In genomic region chr9:36093384-36093783, GRCh38 we compare ENCODE assay signal across 24 cellular contexts. TPM values are rescaled to one million over a fixed set of nuclear protein-coding genes. Genes with fewer than 3 reads are reported as not detected.
A peak's percentile ranks its signal among the peaks of the same experiment; 100 is the strongest.
DNase-seq lines count a peak whose midpoint lies in the region; ATAC-seq, FAIRE-seq and TF ChIP-seq lines count a peak whose summit lies in the region.
"Had no signal": no experiment of that assay in that cellular context is flagged by ENCODE, and none has a peak within 500 bp of the region (broad histone marks: within the 10 kb centered on the region; RNA-seq: fewer than 3 reads in every experiment).

No MANE protein-coding gene starts in this region.

- H3K4me3 ChIP-seq in A549 = no peak overlapping the region
- peak overlapping the region; percentile 26; the same call in 1 of the 2 replicates for H3K4me3 ChIP-seq in HUES6 (ENCODE audit: low read depth, low read length)
- H3K4me3 ChIP-seq in HepG2 (replicated peaks in 1 of 3; ENCODE audit: insufficient read depth in 1 of 3, low read depth in 2 of 3, low read length in 3 of 3) = no peak overlapping the region
- H3K4me3 ChIP-seq: pancreas, SK-N-MC, thoracic aorta had no signal

- in situ Hi-C loops in HepG2 (cut with HindIII; ENCODE audit: extremely low pct_ligation_motif_present, low pct_unique_long_range_greater_than_20kb) = no loop called here

- CTCF ChIA-PET in A549 (lab: Yijun Ruan, JAX) (interaction anchor here (0.9 to 6.3 kb wide), 4 partner anchors 8 to 1042 kb away, joined by 3 to 58 read pairs (median 8); no protein-coding TSS in a partner anchor), WTC11 (lab: Charles Lee) (interaction anchor here (1.3 kb wide), 1 partner anchor 9 kb away, joined by 5 read pairs; no protein-coding TSS in a partner anchor), HepG2 (lab: Yijun Ruan, JAX; ENCODE audit: low intra/inter-chr PET ratio, low total read pairs) (no interaction called here)
- CTCF ChIA-PET in activated CD8-positive, alpha-beta T cell treated with anti-CD3 and anti-CD28 coated beads, Interleukin-2, amount 10 ng/mL, durations not matched to agents 7 days and 5 days (lab: Charles Lee) = interaction anchor here (0.9 to 2.4 kb wide), 6 partner anchors 8 to 82 kb away, joined by 3 to 11 read pairs (median 6); no protein-coding TSS in a partner anchor

- H4K20me1 ChIP-seq in HepG2 (ENCODE audit: insufficient read depth, low read length) = no peaks in the 10 kb centered on the region

- H3K9ac ChIP-seq in HUES6 (ENCODE audit: low read length) (no peak overlapping the region), HepG2 (ENCODE audit: insufficient read depth, low read depth, low read length) (no peak overlapping the region)

- H3K36me3 ChIP-seq in HUES6 (ENCODE audit: control insufficient read depth, insufficient read depth, low read length) (no peaks in the 10 kb centered on the region), HepG2 (replicated peaks in 1 of 2; ENCODE audit: control insufficient read depth in 1 of 2, insufficient read depth in 2 of 2, low read length in 2 of 2) (no peaks in the 10 kb centered on the region)
- H3K36me3 ChIP-seq: pancreas, thoracic aorta had no signal

- intact Hi-C loops in HepG2 (cut with micrococcal nuclease; ENCODE audit: unreplicated experiment) = no loop called here

- FAIRE-seq in A549 (lab: Jason Lieb, UNC) = peak; percentile 7
- FAIRE-seq in HepG2 (lab: Jason Lieb, UNC) = no peak
- FAIRE-seq: bronchial epithelial cell had no signal

- WGBS in A549 (ENCODE audit: missing lambda C conversion rate) = 96% methylated on average over 2 of the region's 2 CpGs
- 52% methylated on average over 2 of the region's 2 CpGs for WGBS in HepG2 (ENCODE audit: low lambda C conversion rate)

- H3K9me3 Mint-ChIP-seq in WTC11 = no peaks in the 10 kb centered on the region
- peaks cover 7% of the 10 kb centered on the region for H3K9me3 Mint-ChIP-seq in activated CD8-positive, alpha-beta T cell treated with anti-CD3 and anti-CD28 coated beads, Interleukin-2, amount 10 ng/mL, durations not matched to agents 7 days and 5 days (ENCODE audit: insufficient read depth)

- TF ChIP-seq EP300 in A549 (IDR thresholded peaks at IDR 0.05) = no peak
- no peak for TF ChIP-seq EP300 in HepG2 (IDR thresholded peaks at IDR 0.05; ENCODE audit: low read depth in 2 of 2, low read length in 2 of 2)
- TF ChIP-seq EP300 in HepG2 (CRISPR knock-in tag; IDR thresholded peaks at IDR 0.05; ENCODE audit: borderline replicate concordance) = no peak

- H3K9me3 ChIP-seq in A549 = no peaks in the 10 kb centered on the region
- no peaks in the 10 kb centered on the region for H3K9me3 ChIP-seq in HUES6 (ENCODE audit: control insufficient read depth, insufficient read depth, low read depth, low read length)
- H3K9me3 ChIP-seq in HepG2 (ENCODE audit: low read length) = no peaks in the 10 kb centered on the region
- H3K9me3 ChIP-seq: pancreas, thoracic aorta had no signal

- H3K27ac Mint-ChIP-seq in WTC11 = peak overlapping the region; percentile 85
- H3K27ac Mint-ChIP-seq in activated CD8-positive, alpha-beta T cell treated with anti-CD3 and anti-CD28 coated beads, Interleukin-2, amount 10 ng/mL, durations not matched to agents 7 days and 5 days = no peak overlapping the region

- no peak overlapping the region for H3K27ac ChIP-seq in A549
- peak overlapping the region; percentile 24; the same call in 1 of the 2 replicates for H3K27ac ChIP-seq in HUES6 (ENCODE audit: low read depth, low read length)
- no peak overlapping the region for H3K27ac ChIP-seq in HepG2 (ENCODE audit: extremely low read length, insufficient read depth, low read length)
- H3K27ac ChIP-seq: SK-N-MC, thoracic aorta had no signal

- TF ChIP-seq POLR2A in A549 (IDR thresholded peaks at IDR 0.05; ENCODE audit: low read length) = no peak
- no peak for TF ChIP-seq POLR2A in HepG2 (IDR thresholded peaks at IDR 0.05; ENCODE audit: insufficient read depth in 1 of 2, low read depth in 2 of 2, low read length in 2 of 2)

- H2AFZ ChIP-seq in HepG2 (ENCODE audit: low read length) = no peak overlapping the region

- H3K4me2 ChIP-seq in A549 (no peak overlapping the region), HepG2 (ENCODE audit: low read depth, low read length) (no peak overlapping the region)

- ATAC-seq in A549 (no peak), WTC11 (no peak), HepG2 (no peak)
- ATAC-seq in activated CD8-positive, alpha-beta T cell treated with anti-CD3 and anti-CD28 coated beads, Interleukin-2, amount 10 ng/mL, durations not matched to agents 7 days and 5 days = no peak
- ATAC-seq: right cardiac atrium had no signal

- H3K4me1 Mint-ChIP-seq in WTC11 = peaks cover 33% of the 10 kb centered on the region
- H3K4me1 Mint-ChIP-seq in activated CD8-positive, alpha-beta T cell treated with anti-CD3 and anti-CD28 coated beads, Interleukin-2, amount 10 ng/mL, durations not matched to agents 7 days and 5 days (ENCODE audit: low read depth) = peaks cover 19% of the 10 kb centered on the region

- POLR2A ChIA-PET in A549 (lab: Yijun Ruan, JAX) = no interaction called here
- POLR2A ChIA-PET in WTC11 (lab: Charles Lee) = no interaction called here
- POLR2A ChIA-PET in HepG2 (lab: Yijun Ruan, JAX) = no interaction called here
- POLR2A ChIA-PET in activated CD8-positive, alpha-beta T cell treated with anti-CD3 and anti-CD28 coated beads, Interleukin-2, amount 10 ng/mL, durations not matched to agents 7 days and 5 days (lab: Charles Lee) = interaction anchor here (0.6 to 0.9 kb wide), 2 partner anchors 56 to 98 kb away, joined by 3 to 4 read pairs; no protein-coding TSS in a partner anchor

- peaks cover 31% of the 10 kb centered on the region; the same call in 2 of the 3 replicates for H3K4me1 ChIP-seq in A549
- H3K4me1 ChIP-seq in HUES6 (ENCODE audit: control insufficient read depth, insufficient read depth, low read length) = peaks cover 22% of the 10 kb centered on the region
- peaks cover 33% of the 10 kb centered on the region for H3K4me1 ChIP-seq in HepG2 (ENCODE audit: insufficient read depth, low read length)

- TF ChIP-seq RAD21 in A549 (conservative IDR thresholded peaks at IDR 0.05 in 1 of 2, IDR thresholded peaks at IDR 0.05 in 1 of 2) (no peak), HepG2 (CRISPR knock-in tag; IDR thresholded peaks at IDR 0.05) (no peak)

- peak overlapping the region; percentile 35 for H3K4me3 Mint-ChIP-seq in WTC11
- no peak overlapping the region for H3K4me3 Mint-ChIP-seq in activated CD8-positive, alpha-beta T cell treated with anti-CD3 and anti-CD28 coated beads, Interleukin-2, amount 10 ng/mL, durations not matched to agents 7 days and 5 days
- H3K4me3 Mint-ChIP-seq: stimulated activated effector memory CD8-positive, alpha-beta T cell treated with anti-CD3 and anti-CD28 coated beads, Interleukin-12 subunit alpha, Interleukin-12 subunit beta, amount 100 ng/mL, for 72 hours had no signal

- no peak for DNase-seq in A549 (ENCODE audit: low read depth in 1 of 2, low spot score in 1 of 2)
- DNase-seq in WTC11 (ENCODE audit: low spot score) = no peak
- DNase-seq in HepG2 (ENCODE audit: low spot score) = no peak
- DNase-seq in activated T-cell treated with anti-CD3 and anti-CD28 coated beads, Interleukin-2, amount 50 U/mL, for 48 hours = no peak
- DNase-seq in activated CD4-positive, CD25-positive, alpha-beta regulatory T cell (lab: John Stamatoyannopoulos, UW) = no peak
- DNase-seq in activated CD8-positive, alpha-beta T cell treated with anti-CD3 and anti-CD28 coated beads, Interleukin-2, amount 10 ng/mL, durations not matched to agents 7 days and 5 days = no peak
- DNase-seq in GM19240 (ENCODE audit: insufficient read length, low spot score) = no peak
- DNase-seq: activated CD4-positive, alpha-beta T cell treated with anti-CD3 and anti-CD28 coated beads for 1 hour; activated effector memory CD4-positive, alpha-beta T cell treated with anti-CD3 and anti-CD28 coated beads, Interleukin-2, amount 50 U/mL, for 16 hours; dermis blood vessel endothelial cell; DMS153; islet precursor cell; NCI-H1048; NCI-H2029; NCI-H446; pancreas; right cardiac atrium; T1000 had no signal

- H3K79me2 ChIP-seq in HepG2 (ENCODE audit: insufficient read depth, low read length) = no peaks in the 10 kb centered on the region

- H3K27me3 Mint-ChIP-seq in WTC11 (ENCODE audit: low read depth) = no peaks in the 10 kb centered on the region
- no peaks in the 10 kb centered on the region for H3K27me3 Mint-ChIP-seq in activated CD8-positive, alpha-beta T cell treated with anti-CD3 and anti-CD28 coated beads, Interleukin-2, amount 10 ng/mL, durations not matched to agents 7 days and 5 days (ENCODE audit: low read depth)
- H3K27me3 Mint-ChIP-seq: memory B cell had no signal

- TF ChIP-seq CTCF in A549 (IDR thresholded peaks at IDR 0.05) = no peak
- TF ChIP-seq CTCF in WTC11 (IDR thresholded peaks at IDR 0.05) = no peak
- TF ChIP-seq CTCF in HepG2 (CRISPR knock-in tag; IDR thresholded peaks at IDR 0.05) = no peak

- no TSS peak for BruUV-seq in HepG2 (replicated peaks; lab: Mats Ljungman, UMichigan)

- no peaks in the 10 kb centered on the region for H3K27me3 ChIP-seq in HUES6 (ENCODE audit: control insufficient read depth, insufficient read depth, low read length)
- H3K27me3 ChIP-seq in HepG2 (ENCODE audit: control insufficient read depth in 1 of 2, insufficient read depth in 2 of 2, low read length in 2 of 2) = no peaks in the 10 kb centered on the region
- H3K27me3 ChIP-seq: pancreas had no signal

- H3K36me3 Mint-ChIP-seq in WTC11 = no peaks in the 10 kb centered on the region
- peaks cover 13% of the 10 kb centered on the region for H3K36me3 Mint-ChIP-seq in activated CD8-positive, alpha-beta T cell treated with anti-CD3 and anti-CD28 coated beads, Interleukin-2, amount 10 ng/mL, durations not matched to agents 7 days and 5 days (ENCODE audit: low read depth)

RNA-seq across cellular contexts. Expression of gene GLIPR2, which starts 43.1 kb away (rescaled TPM):
- polyA plus RNA-seq in A549 (2011; rRNA removed) = 6.2 and 9.0 TPM in 2 replicates
- polyA plus RNA-seq in A549 (2012; cell fraction: cytosol; rRNA removed) = 7.2 and 8.3 TPM in 2 replicates
- 4.5 and 6.9 TPM in 2 replicates for polyA plus RNA-seq in A549 (2012; cell fraction: nucleus; rRNA removed)
- polyA plus RNA-seq in A549 (2017; fragmentation: RNase III; extraction: RNeasy Plus Mini Kit Qiagen cat#74134 plus additional on column Dnase treatment) = 13.5 to 16.9 TPM (median 16.0 TPM) in 3 replicates
- polyA minus RNA-seq in A549 (2011; rRNA and poly(A)+ RNA removed) = 7.5 and 7.9 TPM in 2 replicates
- total RNA-seq in WTC11 (2021) = 3.7 to 6.3 TPM (median 5.3 TPM) in 3 replicates
- 0.27 and 0.42 TPM in 2 replicates for total RNA-seq in HepG2 (2016; rRNA removed; fragmentation: Illumina TruSeq; extraction: Trizol)
- total RNA-seq in HepG2 (2016; cell fraction: cytosol; rRNA removed; fragmentation: Illumina TruSeq; extraction: Trizol; ENCODE audit: low read depth) = not detected in 2 replicates
- total RNA-seq in HepG2 (2016; cell fraction: insoluble cytoplasmic fraction; rRNA removed; fragmentation: Illumina TruSeq; extraction: Trizol) = 0.50 and 0.52 TPM in 2 replicates
- 0.21 and 0.40 TPM in 2 replicates for total RNA-seq in HepG2 (2016; cell fraction: membrane; rRNA removed; fragmentation: Illumina TruSeq; extraction: Trizol)
- 0.19 TPM in 1 of 2 replicates, not detected in the other for total RNA-seq in HepG2 (2016; cell fraction: nucleus; rRNA removed; fragmentation: Illumina TruSeq; extraction: Trizol)
- polyA plus RNA-seq in HepG2 (2011; rRNA removed) = 0.08 and 0.29 TPM in 2 replicates
- polyA plus RNA-seq in HepG2 (2011; cell fraction: cytosol; rRNA removed) = 0.07 and 0.22 TPM in 2 replicates
- 0.07 TPM in 1 of 2 replicates, not detected in the other for polyA plus RNA-seq in HepG2 (2011; cell fraction: nucleus; rRNA removed)
- polyA plus RNA-seq in HepG2 (2012) = 0.21 TPM in 1 of 2 replicates, not detected in the other
- 0.07 and 0.14 TPM in 2 replicates for polyA plus RNA-seq in HepG2 (2016; cell fraction: cytosol; fragmentation: Illumina TruSeq; extraction: Trizol; ENCODE audit: low read depth)
- 0.35 and 0.75 TPM in 2 replicates for polyA plus RNA-seq in HepG2 (2016; cell fraction: insoluble cytoplasmic fraction; fragmentation: Illumina TruSeq; extraction: Trizol; ENCODE audit: low read depth)
- polyA plus RNA-seq in HepG2 (2016; cell fraction: membrane; fragmentation: Illumina TruSeq; extraction: Trizol; ENCODE audit: low read depth) = 0.18 and 0.30 TPM in 2 replicates
- polyA plus RNA-seq in HepG2 (2016; cell fraction: nucleus; fragmentation: Illumina TruSeq; extraction: Trizol; ENCODE audit: insufficient read depth, low read depth) = 0.25 and 0.44 TPM in 2 replicates
- polyA minus RNA-seq in HepG2 (2011; rRNA and poly(A)+ RNA removed; ENCODE audit: low replicate concordance) = 0.23 TPM in 1 of 2 replicates, not detected in the other
- polyA minus RNA-seq in HepG2 (2011; cell fraction: cytosol; rRNA and poly(A)+ RNA removed) = not detected in 2 replicates
- polyA minus RNA-seq in HepG2 (2011; cell fraction: nucleus; rRNA and poly(A)+ RNA removed) = not detected in 2 replicates
- 10 to 100 TPM; 67.8 to 73.0 TPM for total RNA-seq in activated CD8-positive, alpha-beta T cell treated with anti-CD3 and anti-CD28 coated beads, Interleukin-2, amount 10 ng/mL, durations not matched to agents 7 days and 5 days

RNA-seq across cellular contexts. Expression of gene RECK, which starts 56.7 kb away (rescaled TPM):
- 8.3 and 8.7 TPM in 2 replicates for polyA plus RNA-seq in A549 (2011; rRNA removed)
- polyA plus RNA-seq in A549 (2012; cell fraction: cytosol; rRNA removed) = 3.6 and 4.2 TPM in 2 replicates
- polyA plus RNA-seq in A549 (2012; cell fraction: nucleus; rRNA removed) = 2.9 and 3.4 TPM in 2 replicates
- 5.0 to 5.7 TPM (median 5.1 TPM) in 3 replicates for polyA plus RNA-seq in A549 (2017; fragmentation: RNase III; extraction: RNeasy Plus Mini Kit Qiagen cat#74134 plus additional on column Dnase treatment)
- polyA minus RNA-seq in A549 (2011; rRNA and poly(A)+ RNA removed) = 3.7 and 3.9 TPM in 2 replicates
- 9.9 to 11.2 TPM (median 10.3 TPM) in 3 replicates for total RNA-seq in WTC11 (2021)
- total RNA-seq in HepG2 (2016; rRNA removed; fragmentation: Illumina TruSeq; extraction: Trizol) = 2.3 and 3.1 TPM in 2 replicates
- 2.0 and 3.0 TPM in 2 replicates for total RNA-seq in HepG2 (2016; cell fraction: cytosol; rRNA removed; fragmentation: Illumina TruSeq; extraction: Trizol; ENCODE audit: low read depth)
- 2.5 and 3.3 TPM in 2 replicates for total RNA-seq in HepG2 (2016; cell fraction: insoluble cytoplasmic fraction; rRNA removed; fragmentation: Illumina TruSeq; extraction: Trizol)
- 2.6 and 3.6 TPM in 2 replicates for total RNA-seq in HepG2 (2016; cell fraction: membrane; rRNA removed; fragmentation: Illumina TruSeq; extraction: Trizol)
- 2.1 and 3.0 TPM in 2 replicates for total RNA-seq in HepG2 (2016; cell fraction: nucleus; rRNA removed; fragmentation: Illumina TruSeq; extraction: Trizol)
- polyA plus RNA-seq in HepG2 (2011; rRNA removed) = 4.8 and 5.1 TPM in 2 replicates
- polyA plus RNA-seq in HepG2 (2011; cell fraction: cytosol; rRNA removed) = 3.0 and 4.2 TPM in 2 replicates
- 1.7 and 2.0 TPM in 2 replicates for polyA plus RNA-seq in HepG2 (2011; cell fraction: nucleus; rRNA removed)
- polyA plus RNA-seq in HepG2 (2012) = 4.0 and 5.9 TPM in 2 replicates
- polyA plus RNA-seq in HepG2 (2016; cell fraction: cytosol; fragmentation: Illumina TruSeq; extraction: Trizol; ENCODE audit: low read depth) = 3.6 and 5.0 TPM in 2 replicates
- polyA plus RNA-seq in HepG2 (2016; cell fraction: insoluble cytoplasmic fraction; fragmentation: Illumina TruSeq; extraction: Trizol; ENCODE audit: low read depth) = 3.2 and 3.4 TPM in 2 replicates
- 3.2 and 4.2 TPM in 2 replicates for polyA plus RNA-seq in HepG2 (2016; cell fraction: membrane; fragmentation: Illumina TruSeq; extraction: Trizol; ENCODE audit: low read depth)
- 5.2 and 6.8 TPM in 2 replicates for polyA plus RNA-seq in HepG2 (2016; cell fraction: nucleus; fragmentation: Illumina TruSeq; extraction: Trizol; ENCODE audit: insufficient read depth, low read depth)
- 1.0 and 3.0 TPM in 2 replicates for polyA minus RNA-seq in HepG2 (2011; rRNA and poly(A)+ RNA removed; ENCODE audit: low replicate concordance)
- 2.1 and 2.7 TPM in 2 replicates for polyA minus RNA-seq in HepG2 (2011; cell fraction: cytosol; rRNA and poly(A)+ RNA removed)
- 3.0 and 4.0 TPM in 2 replicates for polyA minus RNA-seq in HepG2 (2011; cell fraction: nucleus; rRNA and poly(A)+ RNA removed)
- 1 to 10 TPM; 5.7 to 7.3 TPM for total RNA-seq in activated CD8-positive, alpha-beta T cell treated with anti-CD3 and anti-CD28 coated beads, Interleukin-2, amount 10 ng/mL, durations not matched to agents 7 days and 5 days
